ENCODE assay signal across 11 cellular contexts in the genomic region with DNA sequence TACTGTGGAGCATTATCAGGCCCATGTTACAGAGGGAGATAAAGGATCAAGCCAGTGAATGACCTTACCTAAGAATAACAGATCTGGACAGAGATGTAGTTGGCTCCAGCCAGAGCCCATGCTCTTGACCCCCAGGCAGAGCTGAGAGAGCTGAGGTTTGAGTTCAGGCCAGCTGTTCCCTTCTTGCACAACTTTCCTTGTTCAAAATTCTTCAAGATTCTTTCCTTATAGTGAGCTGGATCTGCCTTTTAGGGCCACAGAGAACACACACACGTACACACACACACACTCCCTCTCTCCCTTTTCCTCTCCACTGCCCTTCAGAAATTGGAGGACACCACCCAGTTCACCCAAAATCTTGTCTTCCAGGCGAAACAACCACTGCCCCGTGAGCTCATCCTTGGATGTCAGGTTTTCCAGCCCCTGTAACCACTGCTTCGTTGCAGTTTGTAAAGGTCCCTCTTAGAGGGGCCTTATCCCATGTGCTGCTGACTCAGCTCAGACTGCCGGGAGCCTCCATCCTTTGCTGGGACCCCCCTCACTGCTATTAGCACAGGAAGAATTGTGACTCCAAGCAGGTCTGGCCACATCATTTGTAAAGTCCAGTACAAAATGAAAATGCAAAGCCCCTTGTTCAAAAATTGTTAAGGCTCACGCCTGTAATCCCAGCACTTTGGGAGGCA. TPM values are rescaled to one million over a fixed set of nuclear protein-coding genes. Genes with fewer than 3 reads are reported as not detected.
DNase-seq lines count a peak whose midpoint lies in the region; ATAC-seq and TF ChIP-seq lines count a peak whose summit lies in the region.
"Had no signal": no experiment of that assay in that cellular context is flagged by ENCODE, and none has a peak within 500 bp of the region (broad histone marks: within the 10 kb centered on the region; RNA-seq: fewer than 3 reads in every experiment).

No MANE protein-coding gene starts in this region.

- H3K9me3 ChIP-seq in adipocyte (ENCODE audit: control insufficient read depth, low read length), result no peaks in the 10 kb centered on the region
- no peaks in the 10 kb centered on the region for H3K9me3 ChIP-seq in gastroesophageal sphincter
- H3K9me3 ChIP-seq in gastrocnemius medialis, result no peaks in the 10 kb centered on the region

- H3K27me3 ChIP-seq in adipocyte (replicated peaks; ENCODE audit: control insufficient read depth, insufficient read depth, low read length) (no peaks in the 10 kb centered on the region), gastroesophageal sphincter (no peaks in the 10 kb centered on the region), gastrocnemius medialis (peaks cover 0 to 11% (median 0%) of the 10 kb centered on the region in 3 donors)

- peak; percentile 72 for DNase-seq in EH (ENCODE audit: low read depth)
- peak; percentile 89 for DNase-seq in adipocyte (ENCODE audit: low read depth)
- DNase-seq in gastrocnemius medialis, result peak in 1 of 2 donors; percentile 36
- DNase-seq in dermis blood vessel endothelial cell, result no peak
- DNase-seq in NCI-H146 (lab: John Stamatoyannopoulos, UW), result no peak
- no peak for DNase-seq in stimulated activated CD4-positive, alpha-beta T cell treated with anti-CD3 and anti-CD28 coated beads, Interleukin-12 subunit alpha, Interleukin-12 subunit beta, amount 100 ng/mL, for 4 hours
- DNase-seq: CD8-positive, alpha-beta memory T cell; hippocampal formation; NCI-H774 had no signal

- H3K9ac ChIP-seq in adipocyte (ENCODE audit: low read length), result peak overlapping the region; percentile 79

- H3K4me1 ChIP-seq in adipocyte (ENCODE audit: control insufficient read depth, insufficient read depth, low read length), result peaks cover 40% of the 10 kb centered on the region
- H3K4me1 ChIP-seq in gastroesophageal sphincter, result peaks cover 0 to 11% (median 0%) of the 10 kb centered on the region in 3 donors
- H3K4me1 ChIP-seq in gastrocnemius medialis, result no peaks in the 10 kb centered on the region

- ATAC-seq in gastroesophageal sphincter, result peak; percentile 52
- ATAC-seq in gastrocnemius medialis, result peak; percentile 43 to 52
- no peak for ATAC-seq in HG03439 (IDR thresholded peaks at IDR 0.05; ENCODE audit: unreplicated experiment)

- intact Hi-C loops in gastrocnemius medialis (cut with DNase I; ENCODE audit: low total_unique reads), result no loop called here

- no peak for TF ChIP-seq CTCF in gastroesophageal sphincter (IDR thresholded peaks at IDR 0.05)
- no peak for TF ChIP-seq CTCF in gastrocnemius medialis (IDR thresholded peaks at IDR 0.05 in 4 of 5, conservative IDR thresholded peaks at IDR 0.05 in 1 of 5)

- H3K36me3 ChIP-seq in adipocyte (ENCODE audit: control insufficient read depth, insufficient read depth, low read length, severe bottlenecking), result no peaks in the 10 kb centered on the region
- no peaks in the 10 kb centered on the region for H3K36me3 ChIP-seq in gastroesophageal sphincter
- H3K36me3 ChIP-seq in gastrocnemius medialis, result no peaks in the 10 kb centered on the region

- WGBS in gastroesophageal sphincter (ENCODE audit: low coverage in 1 of 2), 2 donors, result 35% methylated on average over 4 of the region's 6 CpGs; no CpG with 5 or more reads in 1 of the 2 donors

- in situ Hi-C loops in gastrocnemius medialis (cut with MboI; ENCODE audit: low sequenced_read_pairs in 4 of 4), result no loop called here

- no peak for TF ChIP-seq EP300 in gastroesophageal sphincter (IDR thresholded peaks at IDR 0.05)

- H3K27ac ChIP-seq in gastroesophageal sphincter, result peak overlapping the region in 3 of 4 donors; percentile 49 to 59 (median 51)
- peak overlapping the region; percentile 34 to 71 (median 47) for H3K27ac ChIP-seq in gastrocnemius medialis

- H3K4me3 ChIP-seq in adipocyte (ENCODE audit: low read length), result peak overlapping the region; percentile 35
- no peak overlapping the region for H3K4me3 ChIP-seq in gastroesophageal sphincter
- H3K4me3 ChIP-seq in gastrocnemius medialis, result no peak overlapping the region

- TF ChIP-seq POLR2A in gastroesophageal sphincter (IDR thresholded peaks at IDR 0.05), result no peak
- no peak for TF ChIP-seq POLR2A in gastrocnemius medialis (IDR thresholded peaks at IDR 0.05)

RNA-seq across cellular contexts. Expression of gene PTGES, which starts 10.5 kb away (rescaled TPM):
- total RNA-seq in gastroesophageal sphincter, result 10 to 100 TPM in 1 of 4 donors, 1 to 10 TPM in 2, under 1 TPM in 1; 0.78 to 15.1 (median 6.1) TPM
- 1 to 10 TPM in 1 of 4 donors, under 1 TPM in 2, not detected in 1; 0.23 to 1.2 (median 0.51) TPM for total RNA-seq in gastrocnemius medialis
- total RNA-seq in dermis blood vessel endothelial cell, result 0.47 and 0.51 TPM in 2 replicates
- total RNA-seq: CD8-positive, alpha-beta memory T cell had no signal

RNA-seq across cellular contexts. Expression of gene TOR1B, which starts 39.6 kb away (rescaled TPM):
- total RNA-seq in gastroesophageal sphincter (10 to 100 TPM; 17.5 to 55.4 (median 33.8) TPM), gastrocnemius medialis (10 to 100 TPM; 15.9 to 22.6 (median 21.2) TPM), dermis blood vessel endothelial cell (33.5 and 34.6 TPM in 2 replicates)

Comparison
In these comparisons a context has a peak if more than half of its experiments do, and no peak if none do; other contexts are left out.
1. DNase-seq: peak in EH (single experiment) and adipocyte (single experiment); none in dermis blood vessel endothelial cell (single experiment), NCI-H146 (single experiment) and stimulated activated CD4-positive, alpha-beta T cell treated with anti-CD3 and anti-CD28 coated beads, Interleukin-12 subunit alpha, Interleukin-12 subunit beta, amount 100 ng/mL, for 4 hours (single experiment).